Comparison of ENCODE assay signal across 24 cellular contexts in the genomic region with DNA sequence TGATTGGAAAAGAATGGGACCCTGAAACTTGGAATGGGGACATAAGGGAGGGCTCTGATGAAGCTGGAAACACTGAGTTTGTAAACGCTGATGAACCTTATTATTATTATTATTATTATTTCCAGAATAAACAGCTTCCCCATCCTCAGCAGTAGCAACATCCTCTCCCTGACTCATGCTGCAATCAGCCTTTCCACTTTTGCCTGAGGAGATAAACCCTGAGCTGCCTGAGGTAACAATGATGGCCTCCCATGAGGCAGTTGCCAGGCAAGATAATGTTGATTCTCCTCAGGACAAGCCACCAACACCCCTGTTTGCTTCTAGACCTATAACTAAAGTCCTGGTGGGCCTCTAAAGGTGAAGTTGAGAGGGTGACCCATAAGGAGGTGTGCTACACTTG.
"Had no signal": no experiment of that assay in that cellular context is flagged by ENCODE, and none has a peak within 500 bp of the region (broad histone marks: within the 10 kb centered on the region; RNA-seq: fewer than 3 reads in every experiment).

No MANE protein-coding gene starts in this region.

- H3K79me2 ChIP-seq: parathyroid adenoma had no signal

- H3K9me3 ChIP-seq: ovary, psoas muscle, right lobe of liver, sigmoid colon, thoracic aorta, thyroid gland, tibial nerve, upper lobe of right lung, uterus had no signal

- H3K27ac ChIP-seq: neural progenitor cell, ovary, parathyroid adenoma, psoas muscle, right lobe of liver, sigmoid colon, stomach, thoracic aorta, thyroid gland, tibial nerve, upper lobe of right lung, uterus had no signal

- H2AFZ ChIP-seq: neural progenitor cell, parathyroid adenoma had no signal

- H3K4me1 ChIP-seq: neural progenitor cell, parathyroid adenoma, psoas muscle, right lobe of liver, sigmoid colon, stomach, thyroid gland, tibial nerve, upper lobe of right lung, uterus had no signal

- H3K27me3 ChIP-seq: neural progenitor cell, ovary, right lobe of liver, sigmoid colon, stomach, thyroid gland, tibial nerve, upper lobe of right lung, uterus had no signal

- DNase-seq: natural killer cell; occipital lobe; ovary; posterior cingulate gyrus; psoas muscle; right cardiac atrium; right lobe of liver; sigmoid colon; small intestine; stimulated activated CD4-positive, alpha-beta T cell treated with anti-CD3 and anti-CD28 coated beads, Interleukin-15, amount 100 ng/mL, for 24 hours; stimulated activated CD4-positive, alpha-beta T cell treated with anti-CD3 and anti-CD28 coated beads, Interleukin-2, amount 100 ng/mL, for 24 hours; stimulated activated CD4-positive, alpha-beta T cell treated with anti-CD3 and anti-CD28 coated beads, Interleukin-2, amount 100 ng/mL, for 48 hours; stimulated activated CD4-positive, alpha-beta T cell treated with anti-CD3 and anti-CD28 coated beads, Interleukin-4, amount 100 ng/mL, for 24 hours; stimulated activated naive B cell treated with anti-CD40 and anti-IgM and Interleukin-4, amounts not matched to agents 10 μg/mL and 1 μg/mL and 100 μg/mL, for 72 hours; stimulated activated naive CD4-positive, alpha-beta T cell treated with Interleukin-2 at 50 U/mL for 16 hours; stomach; thyroid gland; upper lobe of right lung; uterus had no signal

- H3K36me3 ChIP-seq: neural progenitor cell, ovary, right lobe of liver, sigmoid colon, stomach, thoracic aorta, thyroid gland, tibial nerve, upper lobe of right lung, uterus had no signal

- H3K4me3 ChIP-seq: neural progenitor cell, ovary, psoas muscle, right lobe of liver, sigmoid colon, stomach, thoracic aorta, thyroid gland, tibial nerve, upper lobe of right lung, uterus had no signal

- ATAC-seq: natural killer cell; psoas muscle; right cardiac atrium; right lobe of liver; stimulated activated effector memory CD8-positive, alpha-beta T cell treated with anti-CD3 and anti-CD28 coated beads, Interleukin-12 subunit alpha, Interleukin-12 subunit beta, amount 100 ng/mL, for 72 hours; stimulated activated naive B cell treated with anti-CD40 and anti-IgM and Interleukin-4, amounts not matched to agents 10 μg/mL and 1 μg/mL and 100 μg/mL, for 72 hours; upper lobe of right lung had no signal

- H3K4me2 ChIP-seq: neural progenitor cell had no signal

- H3K9ac ChIP-seq: neural progenitor cell, parathyroid adenoma had no signal
